Comparison of ENCODE assay signal across 8 cellular contexts in the genomic region with DNA sequence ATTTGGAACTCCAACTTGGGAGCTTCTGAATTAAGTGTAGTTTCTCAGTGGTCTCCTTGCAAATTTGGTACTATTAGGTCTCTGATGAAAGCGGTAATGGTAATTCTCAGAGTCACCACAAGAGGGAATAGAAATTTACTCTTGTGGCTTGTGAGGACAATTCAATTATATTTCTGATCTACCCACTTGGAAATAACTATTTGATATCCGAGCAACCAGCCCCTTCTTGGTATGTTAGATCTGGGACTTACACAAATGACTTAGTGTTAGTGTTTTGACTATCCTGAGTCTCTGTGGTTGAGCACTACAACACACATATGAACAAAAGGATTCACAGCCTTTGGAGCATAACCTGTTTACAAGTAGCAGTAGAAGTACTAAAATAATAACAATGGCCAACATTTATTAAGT.
DNase-seq lines count a peak whose midpoint lies in the region; TF ChIP-seq lines count a peak whose summit lies in the region.

No MANE protein-coding gene starts in this region.

- peak; percentile 51 for TF ChIP-seq RAD21 in SK-N-SH (IDR thresholded peaks at IDR 0.05; ENCODE audit: low read length)

- no peaks in the 10 kb centered on the region for H4K20me1 ChIP-seq in SK-N-SH (ENCODE audit: insufficient read depth)
- H4K20me1 ChIP-seq in fibroblast of lung (ENCODE audit: control insufficient read depth, extremely low read depth, insufficient read depth, low read length) = no peaks in the 10 kb centered on the region

- CTCF ChIA-PET in SK-N-SH (lab: Yijun Ruan, JAX) = interaction anchor here (0.6 to 11.1 kb wide), 9 partner anchors 10 to 364 kb away, joined by 3 to 311 read pairs (median 3); partner anchors contain the start of genes CEP85 and PIGV

- H3K4me3 ChIP-seq in SK-N-SH (ENCODE audit: low read depth in 2 of 2, low read length in 1 of 2) (no peak overlapping the region), fibroblast of lung (replicated peaks in 1 of 4; ENCODE audit: control extremely low read depth in 1 of 4, insufficient read depth in 1 of 4, low read depth in 3 of 4, low read length in 4 of 4) (no peak overlapping the region), parathyroid adenoma (ENCODE audit: low read depth, low read length) (no peak overlapping the region), MG63 (no peak overlapping the region)

- TF ChIP-seq EP300 in SK-N-SH (IDR thresholded peaks at IDR 0.05; ENCODE audit: borderline replicate concordance in 1 of 2, low read depth in 1 of 2, low read length in 1 of 2) = no peak

- no peaks in the 10 kb centered on the region; a peak in 1 of 4 replicates for H3K4me1 ChIP-seq in SK-N-SH (ENCODE audit: control insufficient read depth in 1 of 2, insufficient read depth in 2 of 2, low read depth in 1 of 2, low read length in 1 of 2)
- H3K4me1 ChIP-seq in fibroblast of lung (ENCODE audit: control insufficient read depth, extremely low read depth, insufficient read depth, low read length) = no peaks in the 10 kb centered on the region
- no peaks in the 10 kb centered on the region for H3K4me1 ChIP-seq in parathyroid adenoma

- POLR2A ChIA-PET in SK-N-SH (lab: Yijun Ruan, JAX) = no interaction called here

- no peaks in the 10 kb centered on the region for H3K36me3 ChIP-seq in SK-N-SH (replicated peaks in 1 of 2; ENCODE audit: control insufficient read depth in 1 of 2, insufficient read depth in 2 of 2, low read length in 1 of 2)
- no peaks in the 10 kb centered on the region for H3K36me3 ChIP-seq in fibroblast of lung (ENCODE audit: control insufficient read depth, insufficient read depth, low read length)
- H3K36me3 ChIP-seq in parathyroid adenoma (ENCODE audit: control insufficient read depth, insufficient read depth, low read length) = no peaks in the 10 kb centered on the region
- H3K36me3 ChIP-seq in MG63 = no peaks in the 10 kb centered on the region

- H3K27ac ChIP-seq in SK-N-SH (ENCODE audit: low read depth in 2 of 2, low read length in 1 of 2) (no peak overlapping the region), fibroblast of lung (ENCODE audit: insufficient read depth, low read length) (no peak overlapping the region), parathyroid adenoma (no peak overlapping the region)

- H3K79me2 ChIP-seq in SK-N-SH (ENCODE audit: insufficient read depth) (no peaks in the 10 kb centered on the region), fibroblast of lung (ENCODE audit: control insufficient read depth, insufficient read depth, low read length) (no peaks in the 10 kb centered on the region), parathyroid adenoma (no peaks in the 10 kb centered on the region)

- 18% methylated on average over 2 of the region's 2 CpGs for WGBS in SK-N-SH (ENCODE audit: low lambda C conversion rate)

- H3F3A ChIP-seq in SK-N-SH (replicated peaks; ENCODE audit: insufficient read depth) = no peaks in the 10 kb centered on the region

- H3K27me3 ChIP-seq in SK-N-SH (ENCODE audit: insufficient read depth) (no peaks in the 10 kb centered on the region), fibroblast of lung (ENCODE audit: control insufficient read depth, insufficient read depth, low read length) (no peaks in the 10 kb centered on the region), parathyroid adenoma (ENCODE audit: control insufficient read depth, insufficient read depth, low read length) (no peaks in the 10 kb centered on the region), MG63 (no peaks in the 10 kb centered on the region)

- H3K4me2 ChIP-seq in SK-N-SH (no peak overlapping the region), fibroblast of lung (ENCODE audit: extremely low read depth, insufficient read depth, low read length) (no peak overlapping the region), parathyroid adenoma (ENCODE audit: low read length) (no peak overlapping the region)

- H3K9me3 ChIP-seq in SK-N-SH = no peaks in the 10 kb centered on the region
- H3K9me3 ChIP-seq in fibroblast of lung (ENCODE audit: control insufficient read depth, insufficient read depth, low read depth, low read length) = no peaks in the 10 kb centered on the region
- no peaks in the 10 kb centered on the region for H3K9me3 ChIP-seq in parathyroid adenoma (ENCODE audit: control insufficient read depth, low read length)
- no peaks in the 10 kb centered on the region for H3K9me3 ChIP-seq in MG63

- H3K9me2 ChIP-seq in SK-N-SH = no peaks in the 10 kb centered on the region

- H3K9ac ChIP-seq in SK-N-SH (no peak overlapping the region), fibroblast of lung (ENCODE audit: insufficient read depth, low read length) (no peak overlapping the region), parathyroid adenoma (no peak overlapping the region)

- peak; percentile 12 to 18 for DNase-seq in NCI-H187 (lab: John Stamatoyannopoulos, UW)
- no peak for DNase-seq in NCI-H187 treated with DMSO at 0.1 percent for 48 hours (lab: John Stamatoyannopoulos, UW)
- DNase-seq in M059J (ENCODE audit: low read depth) = peak; percentile 61
- DNase-seq in SK-N-SH = peak; percentile 67
- peak; percentile 48 to 71 for DNase-seq in fibroblast of lung (ENCODE audit: low read depth in 2 of 2)
- DNase-seq in MG63 = no peak
- no peak for DNase-seq in activated CD4-positive, alpha-beta T cell treated with anti-CD3 and anti-CD28 coated beads, Interleukin-2, amount 50 U/mL, for 1 hour

- TF ChIP-seq CTCF in SK-N-SH (IDR thresholded peaks at IDR 0.05) (peak; percentile 67), fibroblast of lung (conservative IDR thresholded peaks at IDR 0.05 in 1 of 2, IDR thresholded peaks at IDR 0.05 in 1 of 2; ENCODE audit: low read depth in 1 of 2, low read length in 2 of 2) (peak; percentile 53 to 68), parathyroid adenoma (IDR thresholded peaks at IDR 0.05) (peak; percentile 44)

- H2AFZ ChIP-seq in SK-N-SH (ENCODE audit: low read depth) = no peak overlapping the region
- no peak overlapping the region for H2AFZ ChIP-seq in fibroblast of lung (ENCODE audit: low read length)
- H2AFZ ChIP-seq in parathyroid adenoma = no peak overlapping the region

TF ChIP-seq in SK-N-SH, 30 proteins besides CTCF, POLR2A, EP300 and RAD21:
- no peak for TF ChIP-seq ELF1 (IDR thresholded peaks at IDR 0.05)
- TF ChIP-seq EZH2phosphoT487 (IDR thresholded peaks at IDR 0.05; ENCODE audit: borderline replicate concordance, low read depth) = no peak
- TF ChIP-seq SMC3 (IDR thresholded peaks at IDR 0.05; ENCODE audit: low read depth, low read length) = peak; percentile 35; the same call in 1 of the 2 replicates
TF ChIP-seq in SK-N-SH: peak in this region for 1.

Comparison
In these comparisons a context has a peak if more than half of its experiments do, and no peak if none do; other contexts are left out.
1. DNase-seq: peak in NCI-H187 (2 of 2), M059J (single experiment), SK-N-SH (single experiment) and fibroblast of lung (2 of 2); none in NCI-H187 treated with DMSO at 0.1 percent for 48 hours (single experiment), MG63 (single experiment) and activated CD4-positive, alpha-beta T cell treated with anti-CD3 and anti-CD28 coated beads, Interleukin-2, amount 50 U/mL, for 1 hour (single experiment).
2. Peak in every context shown above with its lines, with median percentiles within 50 percentile points of each other: CTCF ChIP-seq.